In genomic region chr6:36443498-36443844, GRCh38 we compare ENCODE assay signal across 1 cellular context.
A peak's percentile ranks its signal among the peaks of the same experiment; 100 is the strongest.
TF ChIP-seq lines count a peak whose summit lies in the region.

No MANE protein-coding gene starts in this region.

TF ChIP-seq in HepG2, 621 proteins besides CTCF, POLR2A, EP300 and RAD21:
- TF ChIP-seq ZNF713 (CRISPR knock-in tag; IDR thresholded peaks at IDR 0.05) (no peak), ERF (CRISPR knock-in tag; IDR thresholded peaks at IDR 0.05) (no peak), BRCA1 (CRISPR knock-in tag; IDR thresholded peaks at IDR 0.05) (0 out of 2 replicates have a peak, but pooled peaks have one; percentile 65), ZNF607 (CRISPR knock-in tag; IDR thresholded peaks at IDR 0.05; ENCODE audit: borderline replicate concordance) (0 out of 2 replicates have a peak, but pooled peaks have one; percentile 1), FOXK2 (IDR thresholded peaks at IDR 0.05) (no peak), KDM5A (IDR thresholded peaks at IDR 0.05; ENCODE audit: borderline replicate concordance, low read length) (0 out of 2 replicates have a peak, but pooled peaks have one; percentile 1), CREM (IDR thresholded peaks at IDR 0.05) (peak; percentile 41; the same call in 1 of the 2 replicates), CREM (CRISPR knock-in tag; IDR thresholded peaks at IDR 0.05) (no peak), ATF2 (CRISPR knock-in tag; IDR thresholded peaks at IDR 0.05) (0 out of 2 replicates have a peak, but pooled peaks have one; percentile 1), ZSCAN30 (CRISPR knock-in tag; IDR thresholded peaks at IDR 0.05) (0 out of 2 replicates have a peak, but pooled peaks have one; percentile 58), ZFP37 (CRISPR knock-in tag; IDR thresholded peaks at IDR 0.05; ENCODE audit: borderline replicate concordance) (0 out of 2 replicates have a peak, but pooled peaks have one; percentile 29), FOXP4 (CRISPR knock-in tag; IDR thresholded peaks at IDR 0.05) (no peak), ASH2L (IDR thresholded peaks at IDR 0.05; ENCODE audit: insufficient read length, low read depth, low read length) (no peak), NAIF1 (CRISPR knock-in tag; IDR thresholded peaks at IDR 0.05; ENCODE audit: borderline replicate concordance) (peak; percentile 71; the same call in 1 of the 2 replicates), NR2F6 (IDR thresholded peaks at IDR 0.05) (no peak), NR2F6 (CRISPR knock-in tag; IDR thresholded peaks at IDR 0.05) (no peak), ZNF749 (CRISPR knock-in tag; IDR thresholded peaks at IDR 0.05; ENCODE audit: borderline replicate concordance) (0 out of 2 replicates have a peak, but pooled peaks have one; percentile 5)
TF ChIP-seq in HepG2: peak in this region for 9.
